Comparison of ENCODE assay signal across 21 cellular contexts in the genomic region with DNA sequence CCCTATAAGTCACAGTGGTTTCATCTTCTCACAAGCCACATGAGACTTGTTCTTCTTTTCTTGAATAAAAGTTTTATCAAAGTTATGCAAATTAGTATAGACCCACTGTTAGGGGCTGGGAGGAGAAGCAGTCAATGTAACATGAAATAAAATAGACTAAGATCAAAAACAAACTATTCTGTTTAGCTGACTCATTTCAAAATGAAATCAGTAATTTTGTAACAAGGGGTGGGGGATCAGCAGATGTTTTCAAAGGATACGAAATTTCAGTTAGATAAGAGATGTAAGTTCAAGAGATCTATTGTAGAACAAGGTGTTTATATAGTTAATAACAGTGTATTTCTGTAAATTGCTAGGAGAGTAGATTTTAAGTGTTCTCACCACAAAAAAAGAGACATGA.
A peak's percentile ranks its signal among the peaks of the same experiment; 100 is the strongest.
DNase-seq lines count a peak whose midpoint lies in the region; ATAC-seq and TF ChIP-seq lines count a peak whose summit lies in the region.
"Had no signal": no experiment of that assay in that cellular context is flagged by ENCODE, and none has a peak within 500 bp of the region (broad histone marks: within the 10 kb centered on the region; RNA-seq: fewer than 3 reads in every experiment).

No MANE protein-coding gene starts in this region.

- H3K27me3 ChIP-seq in mammary epithelial cell (ENCODE audit: insufficient read depth, low read length) (no peaks in the 10 kb centered on the region), neural progenitor cell (no peaks in the 10 kb centered on the region), PC-3 (ENCODE audit: low read length) (no peaks in the 10 kb centered on the region)
- no peaks in the 10 kb centered on the region for H3K27me3 ChIP-seq in CD8-positive, alpha-beta memory T cell (ENCODE audit: insufficient read depth, low read length, poor library complexity, severe bottlenecking)
- H3K27me3 ChIP-seq: SJSA1, suprapubic skin had no signal

- ATAC-seq in HG03354 (IDR thresholded peaks at IDR 0.05; ENCODE audit: poor library complexity, severe bottlenecking, unreplicated experiment) (peak; percentile 53), GM18909 (IDR thresholded peaks at IDR 0.05; ENCODE audit: poor library complexity, unreplicated experiment) (no peak), PC-3 (no peak)
- ATAC-seq: psoas muscle had no signal

- H3K4me1 ChIP-seq in mammary epithelial cell (ENCODE audit: insufficient read depth, low read length) (no peaks in the 10 kb centered on the region), neural progenitor cell (peaks cover 14% of the 10 kb centered on the region), PC-3 (ENCODE audit: insufficient read depth, low read length) (peaks cover 16% of the 10 kb centered on the region)
- H3K4me1 ChIP-seq in CD8-positive, alpha-beta memory T cell (ENCODE audit: insufficient read depth, low read length) = no peaks in the 10 kb centered on the region
- H3K4me1 ChIP-seq: psoas muscle, SJSA1, suprapubic skin had no signal

- in situ Hi-C loops in mammary epithelial cell (cut with MboI; ENCODE audit: low sequenced_read_pairs in 2 of 2) = loop anchor here in 1 of 2 donors (25.0 kb wide), 3 partner anchors 341 to 541 kb away; partner anchors contain the start of gene PRDM1

- H3F3A ChIP-seq in neural progenitor cell (ENCODE audit: low read depth) = no peaks in the 10 kb centered on the region
- no peaks in the 10 kb centered on the region for H3F3A ChIP-seq in PC-3 (ENCODE audit: low read length, unreplicated experiment)

- H3K36me3 Mint-ChIP-seq in MCF 10A (ENCODE audit: insufficient read depth, unreplicated experiment) (peaks cover 9% of the 10 kb centered on the region), neural progenitor cell (no peaks in the 10 kb centered on the region)
- no peaks in the 10 kb centered on the region for H3K36me3 Mint-ChIP-seq in CD8-positive, alpha-beta memory T cell
- H3K36me3 Mint-ChIP-seq: activated naive CD8-positive, alpha-beta T cell treated with anti-CD3 and anti-CD28 coated beads for 36 hours; brain; CD4-positive, alpha-beta memory T cell had no signal

- no peaks in the 10 kb centered on the region for H4K20me1 ChIP-seq in mammary epithelial cell (ENCODE audit: insufficient read depth, low read length)
- no peaks in the 10 kb centered on the region for H4K20me1 ChIP-seq in neural progenitor cell (ENCODE audit: low read depth)
- H4K20me1 ChIP-seq in PC-3 (ENCODE audit: low read length) = no peaks in the 10 kb centered on the region

- no peak overlapping the region for H3K4me3 Mint-ChIP-seq in MCF 10A (ENCODE audit: unreplicated experiment)
- H3K4me3 Mint-ChIP-seq in neural progenitor cell = no peak overlapping the region
- no peak overlapping the region for H3K4me3 Mint-ChIP-seq in CD8-positive, alpha-beta memory T cell
- H3K4me3 Mint-ChIP-seq: activated naive CD8-positive, alpha-beta T cell treated with anti-CD3 and anti-CD28 coated beads for 36 hours; brain; CD4-positive, alpha-beta memory T cell; neural crest cell had no signal

- H3K4me3 ChIP-seq in mammary epithelial cell (replicated peaks in 1 of 3; ENCODE audit: insufficient read depth in 1 of 3, low read depth in 2 of 3, low read length in 3 of 3) (no peak overlapping the region), neural progenitor cell (no peak overlapping the region), PC-3 (ENCODE audit: low read length) (no peak overlapping the region)
- no peak overlapping the region for H3K4me3 ChIP-seq in CD8-positive, alpha-beta memory T cell (ENCODE audit: low read length)
- H3K4me3 ChIP-seq: coronary artery, psoas muscle, SJSA1, suprapubic skin had no signal

- H3K27ac Mint-ChIP-seq in MCF 10A (ENCODE audit: low read depth, unreplicated experiment) = no peak overlapping the region
- H3K27ac Mint-ChIP-seq in neural progenitor cell = no peak overlapping the region
- peak overlapping the region in 1 of 8 donors; percentile 14 for H3K27ac Mint-ChIP-seq in CD8-positive, alpha-beta memory T cell
- H3K27ac Mint-ChIP-seq: activated naive CD8-positive, alpha-beta T cell treated with anti-CD3 and anti-CD28 coated beads for 36 hours; brain; CD4-positive, alpha-beta memory T cell had no signal

- H3K4me2 ChIP-seq in mammary epithelial cell (ENCODE audit: insufficient read depth, low read depth, low read length) (no peak overlapping the region), neural progenitor cell (peak overlapping the region; percentile 40), PC-3 (ENCODE audit: low read length) (no peak overlapping the region)

- H3K27me3 Mint-ChIP-seq in MCF 10A (ENCODE audit: insufficient read depth, unreplicated experiment) (no peaks in the 10 kb centered on the region), neural progenitor cell (ENCODE audit: insufficient read depth, low read depth) (peaks cover 6% of the 10 kb centered on the region)
- peaks cover 0 to 2% of the 10 kb centered on the region in 2 donors for H3K27me3 Mint-ChIP-seq in CD8-positive, alpha-beta memory T cell
- H3K27me3 Mint-ChIP-seq: CD4-positive, alpha-beta memory T cell had no signal

- H3K27ac ChIP-seq in mammary epithelial cell (ENCODE audit: insufficient read depth, low read depth, low read length) (no peak overlapping the region), neural progenitor cell (no peak overlapping the region), PC-3 (ENCODE audit: low read length) (no peak overlapping the region)
- H3K27ac ChIP-seq in CD8-positive, alpha-beta memory T cell (ENCODE audit: low read depth, low read length) = no peak overlapping the region
- H3K27ac ChIP-seq: coronary artery, psoas muscle, SJSA1, suprapubic skin had no signal

- intact Hi-C loops in mammary epithelial cell (cut with micrococcal nuclease) (no loop called here), MCF 10A (cut with micrococcal nuclease) (no loop called here), PC-3 (cut with micrococcal nuclease) (no loop called here)

- dilution Hi-C loops in mammary epithelial cell (cut with HindIII; ENCODE audit: low sequenced_read_pairs) = no loop called here

- no peak for TF ChIP-seq CTCF in mammary epithelial cell (conservative IDR thresholded peaks at IDR 0.05 in 1 of 2, IDR thresholded peaks at IDR 0.05 in 1 of 2; ENCODE audit: extremely low read depth in 1 of 2, insufficient read depth in 1 of 2, low read depth in 1 of 2, low read length in 2 of 2)
- TF ChIP-seq CTCF in MCF 10A (IDR thresholded peaks at IDR 0.05; ENCODE audit: unreplicated experiment) = no peak
- no peak for TF ChIP-seq CTCF in neural progenitor cell (IDR thresholded peaks at IDR 0.05)
- TF ChIP-seq CTCF in PC-3 (conservative IDR thresholded peaks at IDR 0.05; ENCODE audit: low read depth, low read length) = no peak

- H2AFZ ChIP-seq in mammary epithelial cell (ENCODE audit: low read depth, low read length) (peak overlapping the region; percentile 22), neural progenitor cell (replicated peaks) (no peak overlapping the region), PC-3 (ENCODE audit: low read length) (no peak overlapping the region)

- H3K36me3 ChIP-seq in mammary epithelial cell (ENCODE audit: insufficient read depth, low read length) (no peaks in the 10 kb centered on the region), neural progenitor cell (no peaks in the 10 kb centered on the region), PC-3 (ENCODE audit: low read depth, low read length) (no peaks in the 10 kb centered on the region)
- no peaks in the 10 kb centered on the region for H3K36me3 ChIP-seq in CD8-positive, alpha-beta memory T cell (ENCODE audit: insufficient read depth, low read length)
- H3K36me3 ChIP-seq: SJSA1, suprapubic skin had no signal

- H3K9ac ChIP-seq in mammary epithelial cell (ENCODE audit: insufficient read depth, low read length) (no peak overlapping the region), neural progenitor cell (no peak overlapping the region), PC-3 (ENCODE audit: low read length) (no peak overlapping the region)

- WGBS in mammary epithelial cell (ENCODE audit: low coverage, missing lambda C conversion rate) = 83% methylated on average over 1 of the region's 1 CpG

- CTCF ChIA-PET in mammary epithelial cell (lab: Charles Lee; ENCODE audit: low non-redundant PET) = no interaction called here
- CTCF ChIA-PET in MCF 10A (lab: Yijun Ruan, JAX) = interaction anchor here (1.5 kb wide), 1 partner anchor 14 kb away, joined by 4 read pairs; no protein-coding TSS in a partner anchor
- CTCF ChIA-PET in CD8-positive, alpha-beta memory T cell (lab: Charles Lee) = interaction anchor here (1.6 kb wide), 1 partner anchor 477 kb away, joined by 4 read pairs; no protein-coding TSS in a partner anchor
- CTCF ChIA-PET in PC-3 (lab: Charles Lee) = no interaction called here

- H3K9me3 ChIP-seq in mammary epithelial cell (replicated peaks; ENCODE audit: insufficient read depth, low read length) (no peaks in the 10 kb centered on the region), neural progenitor cell (ENCODE audit: low read depth) (no peaks in the 10 kb centered on the region), PC-3 (ENCODE audit: low read length) (no peaks in the 10 kb centered on the region)
- no peaks in the 10 kb centered on the region for H3K9me3 ChIP-seq in CD8-positive, alpha-beta memory T cell (ENCODE audit: low read length)
- H3K9me3 ChIP-seq: psoas muscle, SJSA1, suprapubic skin had no signal

- POLR2A ChIA-PET in MCF 10A (lab: Yijun Ruan, JAX) (interaction anchor here (0.6 to 1.1 kb wide), 2 partner anchors 17 to 245 kb away, joined by 3 read pairs; no protein-coding TSS in a partner anchor), PC-3 (lab: Charles Lee; ENCODE audit: unreplicated experiment) (no interaction called here)
- POLR2A ChIA-PET in CD8-positive, alpha-beta memory T cell (lab: Charles Lee) = no interaction called here

- H3K79me2 ChIP-seq in mammary epithelial cell (ENCODE audit: insufficient read depth, low read length) = no peaks in the 10 kb centered on the region
- no peaks in the 10 kb centered on the region for H3K79me2 ChIP-seq in neural progenitor cell (ENCODE audit: low read depth)
- H3K79me2 ChIP-seq in PC-3 (ENCODE audit: low read length) = no peaks in the 10 kb centered on the region

- H3K9me2 ChIP-seq in PC-3 (replicated peaks; ENCODE audit: low read length) = no peaks in the 10 kb centered on the region

- H3K9me3 Mint-ChIP-seq in MCF 10A (ENCODE audit: unreplicated experiment) = no peaks in the 10 kb centered on the region
- H3K9me3 Mint-ChIP-seq in neural progenitor cell = no peaks in the 10 kb centered on the region
- no peaks in the 10 kb centered on the region for H3K9me3 Mint-ChIP-seq in CD8-positive, alpha-beta memory T cell
- H3K9me3 Mint-ChIP-seq: activated naive CD8-positive, alpha-beta T cell treated with anti-CD3 and anti-CD28 coated beads for 36 hours; CD4-positive, alpha-beta memory T cell had no signal

- BruUV-seq in mammary epithelial cell (replicated peaks; lab: Mats Ljungman, UMichigan) (no TSS peak), MCF 10A (replicated peaks; lab: Mats Ljungman, UMichigan) (no TSS peak), PC-3 (replicated peaks; lab: Mats Ljungman, UMichigan) (no TSS peak)

- H3K4me1 Mint-ChIP-seq in MCF 10A (ENCODE audit: insufficient read depth, unreplicated experiment) (peaks cover 10% of the 10 kb centered on the region), neural progenitor cell (peaks cover 4% of the 10 kb centered on the region)
- peaks cover 0 to 16% (median 0%) of the 10 kb centered on the region in 3 donors for H3K4me1 Mint-ChIP-seq in CD8-positive, alpha-beta memory T cell
- H3K4me1 Mint-ChIP-seq: brain had no signal

- DNase-seq in mammary epithelial cell = no peak
- DNase-seq in MCF 10A (ENCODE audit: unreplicated experiment) = no peak
- DNase-seq in NCI-H748 treated with DMSO at 0.1 percent for 48 hours (lab: John Stamatoyannopoulos, UW) = peak; percentile 59
- no peak for DNase-seq in neural progenitor cell (ENCODE audit: low spot score)
- no peak for DNase-seq in CD8-positive, alpha-beta memory T cell
- no peak for DNase-seq in PC-3
- DNase-seq: activated CD4-positive, alpha-beta T cell treated with anti-CD3 and anti-CD28 coated beads for 48 hours; activated naive CD8-positive, alpha-beta T cell treated with anti-CD3 and anti-CD28 coated beads for 36 hours; CD4-positive, alpha-beta memory T cell; DMS79 treated with DMSO at 0.1 percent for 48 hours; kidney glomerular epithelial cell; NCI-H226; psoas muscle; T-helper 9 cell had no signal

Comparison
In these comparisons a context has a peak if more than half of its experiments do, and no peak if none do; other contexts are left out.
1. CTCF ChIA-PET loops: an anchor here in MCF 10A (1.5 kb wide) and CD8-positive, alpha-beta memory T cell (1.6 kb wide); none called in mammary epithelial cell and PC-3.